Comparison of ENCODE assay signal across 13 cellular contexts in the genomic region with DNA sequence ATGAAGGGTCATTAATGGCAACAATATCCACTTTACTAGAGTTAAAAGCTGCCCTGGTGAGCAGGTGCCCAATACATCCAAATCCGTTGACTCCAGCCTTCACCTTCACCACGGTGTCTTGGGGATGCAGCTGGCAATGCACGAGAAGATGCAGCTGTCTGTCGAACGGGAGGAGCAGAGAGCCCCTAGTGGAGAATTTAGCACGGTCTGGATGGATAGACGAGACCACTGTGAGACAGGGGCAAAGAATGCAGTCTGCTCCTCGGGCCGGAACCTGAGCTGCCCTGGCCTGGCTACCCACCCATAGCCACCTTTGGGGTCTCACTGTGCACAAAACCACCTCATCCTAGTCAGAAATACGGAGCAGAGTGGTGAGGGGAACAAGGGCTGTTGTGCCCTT. TPM values are rescaled to one million over a fixed set of nuclear protein-coding genes. Genes with fewer than 3 reads are reported as not detected.
DNase-seq lines count a peak whose midpoint lies in the region; ATAC-seq, FAIRE-seq and TF ChIP-seq lines count a peak whose summit lies in the region.
"Had no signal": no experiment of that assay in that cellular context is flagged by ENCODE, and none has a peak within 500 bp of the region (broad histone marks: within the 10 kb centered on the region; RNA-seq: fewer than 3 reads in every experiment).

No MANE protein-coding gene starts in this region.

- no peak for ATAC-seq in stimulated activated naive CD8-positive, alpha-beta T cell treated with anti-CD3 and anti-CD28 coated beads, Interleukin-15, Interleukin-2, amounts not matched to agents 100 U/mL and 50 U/mL, for 24 hours
- ATAC-seq: activated T-cell treated with anti-CD3 and anti-CD28 coated beads, Interleukin-2, amount 50 U/mL, for 72 hours; sciatic nerve had no signal

- H3K4me3 ChIP-seq in LNCaP clone FGC (ENCODE audit: low read depth, low read length) (no peak overlapping the region), bronchial epithelial cell (ENCODE audit: low read depth, low read length) (no peak overlapping the region), mammary epithelial cell (replicated peaks in 1 of 3; ENCODE audit: insufficient read depth in 1 of 3, low read depth in 2 of 3, low read length in 3 of 3) (no peak overlapping the region)

- H2AFZ ChIP-seq in mammary epithelial cell (ENCODE audit: low read depth, low read length) = no peak overlapping the region

- H3K4me2 ChIP-seq in mammary epithelial cell (ENCODE audit: insufficient read depth, low read depth, low read length) = no peak overlapping the region

- no TSS peak for BruUV-seq in mammary epithelial cell (replicated peaks; lab: Mats Ljungman, UMichigan)

- H4K20me1 ChIP-seq in mammary epithelial cell (ENCODE audit: insufficient read depth, low read length) = no peaks in the 10 kb centered on the region

- no peaks in the 10 kb centered on the region for H3K9me3 ChIP-seq in mammary epithelial cell (replicated peaks; ENCODE audit: insufficient read depth, low read length)

- H3K79me2 ChIP-seq in mammary epithelial cell (ENCODE audit: insufficient read depth, low read length) = no peaks in the 10 kb centered on the region

- peak; percentile 17; the same call in 1 of the 2 replicates for TF ChIP-seq CTCF in LNCaP clone FGC (IDR thresholded peaks at IDR 0.05; ENCODE audit: control insufficient read depth, extremely low read depth, insufficient read depth)
- TF ChIP-seq CTCF in bronchial epithelial cell (IDR thresholded peaks at IDR 0.05; ENCODE audit: insufficient read depth, low read length, severe bottlenecking) = no peak
- no peak for TF ChIP-seq CTCF in RWPE1 (conservative IDR thresholded peaks at IDR 0.05; ENCODE audit: low read depth)
- TF ChIP-seq CTCF in mammary epithelial cell (conservative IDR thresholded peaks at IDR 0.05 in 1 of 2, IDR thresholded peaks at IDR 0.05 in 1 of 2; ENCODE audit: extremely low read depth in 1 of 2, insufficient read depth in 1 of 2, low read depth in 1 of 2, low read length in 2 of 2) = peak in 1 of 2 donors; percentile 19

- WGBS in mammary epithelial cell (ENCODE audit: low coverage, missing lambda C conversion rate) = 46% methylated on average over 10 of the region's 10 CpGs

- CTCF ChIA-PET in RWPE1 (lab: Yijun Ruan, JAX) = interaction anchor here (0.8 to 1.5 kb wide), 2 partner anchors 14 to 36 kb away, joined by 3 to 4 read pairs; no protein-coding TSS in a partner anchor
- CTCF ChIA-PET in mammary epithelial cell (lab: Charles Lee; ENCODE audit: low non-redundant PET) = no interaction called here

- H3K4me1 ChIP-seq in mammary epithelial cell (ENCODE audit: insufficient read depth, low read length) = no peaks in the 10 kb centered on the region

- FAIRE-seq in bronchial epithelial cell (lab: Jason Lieb, UNC) = peak; percentile 58

- H3K36me3 ChIP-seq in bronchial epithelial cell (ENCODE audit: control insufficient read depth, insufficient read depth, low read length) (no peaks in the 10 kb centered on the region), mammary epithelial cell (ENCODE audit: insufficient read depth, low read length) (no peaks in the 10 kb centered on the region)

- intact Hi-C loops in mammary epithelial cell (cut with micrococcal nuclease) = no loop called here

- dilution Hi-C loops in mammary epithelial cell (cut with HindIII; ENCODE audit: low sequenced_read_pairs) = no loop called here

- peak; percentile 63 for DNase-seq in ELF-1 (ENCODE audit: low read depth, low spot score)
- no peak for DNase-seq in LNCaP clone FGC (ENCODE audit: low read depth)
- DNase-seq in bronchial epithelial cell (ENCODE audit: low read depth) = no peak
- DNase-seq in myocyte (ENCODE audit: low read depth) = peak; percentile 39
- DNase-seq in COLO829 (ENCODE audit: low spot score) = no peak
- DNase-seq in stimulated activated naive CD8-positive, alpha-beta T cell treated with anti-CD3 and anti-CD28 coated beads, Interleukin-15, Interleukin-2, amounts not matched to agents 100 U/mL and 50 U/mL, for 24 hours = no peak
- DNase-seq in RWPE1 (ENCODE audit: low spot score) = no peak
- DNase-seq in mammary epithelial cell = no peak
- DNase-seq: activated T-cell treated with anti-CD3 and anti-CD28 coated beads, Interleukin-2, amount 50 U/mL, for 72 hours; GF-D8; NCI-H446; T1000 had no signal

- in situ Hi-C loops in mammary epithelial cell (cut with MboI; ENCODE audit: low sequenced_read_pairs in 2 of 2) = no loop called here

- no peak overlapping the region for H3K27ac ChIP-seq in RWPE1
- H3K27ac ChIP-seq in mammary epithelial cell (ENCODE audit: insufficient read depth, low read depth, low read length) = no peak overlapping the region

- H3K9ac ChIP-seq in mammary epithelial cell (ENCODE audit: insufficient read depth, low read length) = no peak overlapping the region

- POLR2A ChIA-PET in RWPE1 (lab: Yijun Ruan, JAX; ENCODE audit: low non-redundant PET) = no interaction called here

- no peaks in the 10 kb centered on the region for H3K27me3 ChIP-seq in bronchial epithelial cell (ENCODE audit: control insufficient read depth, insufficient read depth, low read length)
- no peaks in the 10 kb centered on the region for H3K27me3 ChIP-seq in mammary epithelial cell (ENCODE audit: insufficient read depth, low read length)

RNA-seq across cellular contexts. Expression of a gene that starts 35.1 kb away (rescaled TPM):
- total RNA-seq in bronchial epithelial cell = under 0.01 TPM in 1 of 2 replicates, not detected in the other
- 9.0 and 9.2 TPM in 2 replicates for total RNA-seq in myocyte
- 3.2 TPM for polyA plus RNA-seq in myocyte (2012)
- under 1 TPM; 0.67 to 0.80 TPM for total RNA-seq in mammary epithelial cell
- polyA plus RNA-seq in mammary epithelial cell = 0.77 TPM
- polyA minus RNA-seq in mammary epithelial cell = 5.4 TPM
- total RNA-seq: activated T-cell treated with anti-CD3 and anti-CD28 coated beads, Interleukin-2, amount 50 U/mL, for 72 hours had no signal

RNA-seq across cellular contexts. Expression of a gene that starts 57.6 kb away (rescaled TPM):
- total RNA-seq in bronchial epithelial cell (25.5 and 42.4 TPM in 2 replicates), myocyte (71.2 and 72.0 TPM in 2 replicates), mammary epithelial cell (10 to 100 TPM; 41.8 to 46.8 TPM)
- 64.3 TPM for polyA plus RNA-seq in myocyte (2012)
- 33.0 TPM for polyA plus RNA-seq in mammary epithelial cell
- 18.9 TPM for polyA minus RNA-seq in mammary epithelial cell

Comparison
In these comparisons a context has a peak if more than half of its experiments do, and no peak if none do; other contexts are left out.
1. DNase-seq: peak in ELF-1 (single experiment) and myocyte (single experiment); none in LNCaP clone FGC (single experiment), bronchial epithelial cell (single experiment), COLO829 (single experiment), stimulated activated naive CD8-positive, alpha-beta T cell treated with anti-CD3 and anti-CD28 coated beads, Interleukin-15, Interleukin-2, amounts not matched to agents 100 U/mL and 50 U/mL, for 24 hours (single experiment), RWPE1 (single experiment) and mammary epithelial cell (single experiment).